ENCODE assay signal across 1 cellular context in genomic region chr5:119402555-119402954, GRCh38.
TF ChIP-seq lines count a peak whose summit lies in the region.

No MANE protein-coding gene starts in this region.

TF ChIP-seq in K562, 482 proteins besides CTCF, POLR2A, EP300 and RAD21:
- TF ChIP-seq CBX3 (IDR thresholded peaks at IDR 0.05; ENCODE audit: borderline replicate concordance in 1 of 2, low read length in 2 of 2): no peak
- no peak for TF ChIP-seq E2F3 (CRISPR knock-in tag; IDR thresholded peaks at IDR 0.05)
- no peak for TF ChIP-seq ZNF24 (IDR thresholded peaks at IDR 0.05)
- 0 out of 2 replicates have a peak, but pooled peaks have one; percentile 54 for TF ChIP-seq ZNF197 (CRISPR knock-in tag; IDR thresholded peaks at IDR 0.05; ENCODE audit: low read depth)
- no peak for TF ChIP-seq ARID3A (IDR thresholded peaks at IDR 0.05; ENCODE audit: borderline replicate concordance, low read depth, low read length)
- TF ChIP-seq CXXC5 (CRISPR knock-in tag; IDR thresholded peaks at IDR 0.05): 0 out of 2 replicates have a peak, but pooled peaks have one; percentile 15
- 0 out of 2 replicates have a peak, but pooled peaks have one; percentile 20 for TF ChIP-seq SMAD4 (CRISPR knock-in tag; conservative IDR thresholded peaks at IDR 0.05)
- TF ChIP-seq MTA1 (IDR thresholded peaks at IDR 0.05; ENCODE audit: borderline replicate concordance): no peak
- 0 out of 2 replicates have a peak, but pooled peaks have one; percentile 23 for TF ChIP-seq ZNF175 (CRISPR knock-in tag; IDR thresholded peaks at IDR 0.05; ENCODE audit: low read depth)
- no peak for TF ChIP-seq ZNF280B (CRISPR knock-in tag; IDR thresholded peaks at IDR 0.05)
- TF ChIP-seq ZBTB17 (CRISPR knock-in tag; IDR thresholded peaks at IDR 0.05): peak; percentile 54; the same call in 1 of the 2 replicates
- TF ChIP-seq DIDO1 (tag; IDR thresholded peaks at IDR 0.05; ENCODE audit: low read depth): no peak
- peak; percentile 62; the same call in 1 of the 2 replicates for TF ChIP-seq ZNF311 (CRISPR knock-in tag; IDR thresholded peaks at IDR 0.05)
- TF ChIP-seq MAFK (IDR thresholded peaks at IDR 0.05; ENCODE audit: low read length): no peak
- 0 out of 2 replicates have a peak, but pooled peaks have one; percentile 23 for TF ChIP-seq ZBTB9 (CRISPR knock-in tag; IDR thresholded peaks at IDR 0.05)
- TF ChIP-seq ILF3 (IDR thresholded peaks at IDR 0.05; ENCODE audit: borderline replicate concordance): no peak
TF ChIP-seq in K562: peak in this region for 7.
